In genomic region chr2:160952462-160952861, GRCh38 we compare ENCODE assay signal across 15 cellular contexts.
DNase-seq lines count a peak whose midpoint lies in the region; ATAC-seq and TF ChIP-seq lines count a peak whose summit lies in the region.
"Had no signal": no experiment of that assay in that cellular context is flagged by ENCODE, and none has a peak within 500 bp of the region (broad histone marks: within the 10 kb centered on the region; RNA-seq: fewer than 3 reads in every experiment).

No MANE protein-coding gene starts in this region.

- TF ChIP-seq POLR2A in stomach (IDR thresholded peaks at IDR 0.05) = no peak

- DNase-seq in GM23338 (ENCODE audit: low spot score) (no peak), dorsolateral prefrontal cortex (peak in 1 of 10 donors; percentile 34), lower lobe of right lung (peak; percentile 45), stomach (no peak)
- DNase-seq in activated T-cell treated with anti-CD3 and anti-CD28 coated beads, Interleukin-2, amount 50 U/mL, for 24 hours = no peak
- DNase-seq in activated CD4-positive, CD25-positive, alpha-beta regulatory T cell (lab: John Stamatoyannopoulos, UW) = no peak
- no peak for DNase-seq in activated naive CD4-positive, alpha-beta T cell treated with Interleukin-2 at 50 U/mL for 16 hours
- DNase-seq: activated CD4-positive, alpha-beta memory T cell treated with anti-CD3 and anti-CD28 coated beads for 36 hours; CD8-positive, alpha-beta memory T cell; NCI-H1048; NCI-H82; SW 1271 had no signal

- intact Hi-C loops in dorsolateral prefrontal cortex (cut with DNase I) (no loop called here), lower lobe of right lung (cut with DNase I) (no loop called here), stomach (cut with DNase I; ENCODE audit: low total_unique reads) (no loop called here)

- TF ChIP-seq EP300 in stomach (IDR thresholded peaks at IDR 0.05) = no peak

- H3F3A ChIP-seq in GM23338 (replicated peaks; ENCODE audit: low read depth) = no peaks in the 10 kb centered on the region

- H3K4me2 ChIP-seq in GM23338 = no peak overlapping the region

- H3K27ac Mint-ChIP-seq in GM23338 = no peak overlapping the region
- H3K27ac Mint-ChIP-seq in activated T-cell treated with anti-CD3 and anti-CD28 coated beads, Interleukin-2, amount 50 U/mL, for 24 hours = no peak overlapping the region
- H3K27ac Mint-ChIP-seq: activated CD4-positive, alpha-beta memory T cell treated with anti-CD3 and anti-CD28 coated beads for 36 hours; activated naive CD4-positive, alpha-beta T cell treated with anti-CD3 and anti-CD28 coated beads, Interleukin-2, amount 50 U/mL, for 24 hours; CD8-positive, alpha-beta memory T cell had no signal

- ATAC-seq in GM23338 = no peak; the same call in 2 of the 3 replicates
- ATAC-seq in lower lobe of right lung = peak; percentile 63 to 72
- ATAC-seq in HG02588 (IDR thresholded peaks at IDR 0.05; ENCODE audit: unreplicated experiment) = no peak

- no peaks in the 10 kb centered on the region for H3K36me3 Mint-ChIP-seq in GM23338 (ENCODE audit: low read depth)
- H3K36me3 Mint-ChIP-seq in activated T-cell treated with anti-CD3 and anti-CD28 coated beads, Interleukin-2, amount 50 U/mL, for 24 hours (ENCODE audit: low read depth) = no peaks in the 10 kb centered on the region
- H3K36me3 Mint-ChIP-seq: activated CD4-positive, alpha-beta memory T cell treated with anti-CD3 and anti-CD28 coated beads for 36 hours; activated naive CD4-positive, alpha-beta T cell treated with anti-CD3 and anti-CD28 coated beads, Interleukin-2, amount 50 U/mL, for 24 hours; CD8-positive, alpha-beta memory T cell had no signal

- 36 to 69% (median 62%) methylated on average over 6 of the region's 6 CpGs for WGBS in stomach, 5 donors

- H2AFZ ChIP-seq in GM23338 = peak overlapping the region; percentile 57

- H3K4me3 Mint-ChIP-seq in GM23338 = no peak overlapping the region
- no peak overlapping the region for H3K4me3 Mint-ChIP-seq in activated T-cell treated with anti-CD3 and anti-CD28 coated beads, Interleukin-2, amount 50 U/mL, for 24 hours
- H3K4me3 Mint-ChIP-seq: activated CD4-positive, alpha-beta memory T cell treated with anti-CD3 and anti-CD28 coated beads for 36 hours; activated naive CD4-positive, alpha-beta T cell treated with anti-CD3 and anti-CD28 coated beads, Interleukin-2, amount 50 U/mL, for 24 hours; CD8-positive, alpha-beta memory T cell had no signal

- 0 out of 2 replicates have a peak, but pooled peaks cover 3% of the 10 kb centered on the region for H3K9me2 ChIP-seq in GM23338 (ENCODE audit: insufficient read depth)

- no peaks in the 10 kb centered on the region for H3K79me2 ChIP-seq in GM23338 (replicated peaks; ENCODE audit: insufficient read depth)

- H3K27me3 ChIP-seq in GM23338 (ENCODE audit: insufficient read depth) (no peaks in the 10 kb centered on the region), dorsolateral prefrontal cortex (peaks cover 0 to 6% (median 0%) of the 10 kb centered on the region in 45 donors), lower lobe of right lung (ENCODE audit: low read depth) (no peaks in the 10 kb centered on the region), stomach (no peaks in the 10 kb centered on the region)

- H3K4me1 ChIP-seq in GM23338 (ENCODE audit: insufficient read depth) (no peaks in the 10 kb centered on the region), lower lobe of right lung (peaks cover 18% of the 10 kb centered on the region), stomach (peaks cover 0 to 12% (median 5%) of the 10 kb centered on the region in 4 donors)

- no peaks in the 10 kb centered on the region; the same call in 2 of the 3 replicates for H3K4me1 Mint-ChIP-seq in GM23338
- no peaks in the 10 kb centered on the region for H3K4me1 Mint-ChIP-seq in activated T-cell treated with anti-CD3 and anti-CD28 coated beads, Interleukin-2, amount 50 U/mL, for 24 hours (ENCODE audit: low read depth)
- H3K4me1 Mint-ChIP-seq: activated naive CD4-positive, alpha-beta T cell treated with anti-CD3 and anti-CD28 coated beads, Interleukin-2, amount 50 U/mL, for 24 hours; CD8-positive, alpha-beta memory T cell had no signal

- H3K36me3 ChIP-seq in GM23338 (ENCODE audit: insufficient read depth) (no peaks in the 10 kb centered on the region), lower lobe of right lung (no peaks in the 10 kb centered on the region), stomach (no peaks in the 10 kb centered on the region)

- H3K4me3 ChIP-seq in GM23338 = no peak overlapping the region
- H3K4me3 ChIP-seq in dorsolateral prefrontal cortex = peak overlapping the region in 35 of 59 donors; percentile 1 to 51 (median 26)
- H3K4me3 ChIP-seq in lower lobe of right lung = peak overlapping the region; percentile 15
- H3K4me3 ChIP-seq in stomach = peak overlapping the region in 1 of 4 donors; percentile 5

- peaks cover 1% of the 10 kb centered on the region for H3K27me3 Mint-ChIP-seq in GM23338 (ENCODE audit: insufficient read depth, low read depth, poor library complexity)
- H3K27me3 Mint-ChIP-seq in activated T-cell treated with anti-CD3 and anti-CD28 coated beads, Interleukin-2, amount 50 U/mL, for 24 hours = no peaks in the 10 kb centered on the region
- H3K27me3 Mint-ChIP-seq: activated naive CD4-positive, alpha-beta T cell treated with anti-CD3 and anti-CD28 coated beads, Interleukin-2, amount 50 U/mL, for 24 hours had no signal

- H3K9me3 ChIP-seq in lower lobe of right lung = no peaks in the 10 kb centered on the region
- no peaks in the 10 kb centered on the region for H3K9me3 ChIP-seq in stomach

- no peak overlapping the region for H3K27ac ChIP-seq in GM23338 (ENCODE audit: low read depth)
- H3K27ac ChIP-seq in dorsolateral prefrontal cortex = no peak overlapping the region
- peak overlapping the region; percentile 66 for H3K27ac ChIP-seq in lower lobe of right lung
- H3K27ac ChIP-seq in stomach = peak overlapping the region in 3 of 5 donors; percentile 9 to 61 (median 35)
- H3K27ac ChIP-seq: HL-60 had no signal

- TF ChIP-seq CTCF in GM23338 (conservative IDR thresholded peaks at IDR 0.05; ENCODE audit: low read depth in 2 of 2) (no peak), dorsolateral prefrontal cortex (IDR thresholded peaks at IDR 0.05 in 54 of 56, conservative IDR thresholded peaks at IDR 0.05 in 2 of 56; ENCODE audit: low read depth in 1 of 56, partially characterized antibody in 56 of 56) (no peak), lower lobe of right lung (IDR thresholded peaks at IDR 0.05) (no peak), stomach (IDR thresholded peaks at IDR 0.05) (no peak)

- H3K9me3 Mint-ChIP-seq in GM23338 = no peaks in the 10 kb centered on the region; the same call in 2 of the 3 replicates
- no peaks in the 10 kb centered on the region for H3K9me3 Mint-ChIP-seq in activated T-cell treated with anti-CD3 and anti-CD28 coated beads, Interleukin-2, amount 50 U/mL, for 24 hours
- H3K9me3 Mint-ChIP-seq: activated CD4-positive, alpha-beta memory T cell treated with anti-CD3 and anti-CD28 coated beads for 36 hours; activated naive CD4-positive, alpha-beta T cell treated with anti-CD3 and anti-CD28 coated beads, Interleukin-2, amount 50 U/mL, for 24 hours had no signal

- H4K20me1 ChIP-seq in GM23338 (replicated peaks; ENCODE audit: insufficient read depth) = no peaks in the 10 kb centered on the region

TF ChIP-seq in GM23338, 12 proteins besides CTCF, POLR2A, EP300 and RAD21 (continues in another document):
- TF ChIP-seq ZNF331 (CRISPR knock-in tag; IDR thresholded peaks at IDR 0.05; ENCODE audit: low read depth) (no peak), POLR2AphosphoS5 (IDR thresholded peaks at IDR 0.05; ENCODE audit: low read depth) (no peak), EZH2 (IDR thresholded peaks at IDR 0.05; ENCODE audit: low read depth, unreplicated experiment) (no peak), EZH2phosphoT487 (IDR thresholded peaks at IDR 0.05; ENCODE audit: unreplicated experiment) (no peak)
- TF ChIP-seq, protein P1, sequence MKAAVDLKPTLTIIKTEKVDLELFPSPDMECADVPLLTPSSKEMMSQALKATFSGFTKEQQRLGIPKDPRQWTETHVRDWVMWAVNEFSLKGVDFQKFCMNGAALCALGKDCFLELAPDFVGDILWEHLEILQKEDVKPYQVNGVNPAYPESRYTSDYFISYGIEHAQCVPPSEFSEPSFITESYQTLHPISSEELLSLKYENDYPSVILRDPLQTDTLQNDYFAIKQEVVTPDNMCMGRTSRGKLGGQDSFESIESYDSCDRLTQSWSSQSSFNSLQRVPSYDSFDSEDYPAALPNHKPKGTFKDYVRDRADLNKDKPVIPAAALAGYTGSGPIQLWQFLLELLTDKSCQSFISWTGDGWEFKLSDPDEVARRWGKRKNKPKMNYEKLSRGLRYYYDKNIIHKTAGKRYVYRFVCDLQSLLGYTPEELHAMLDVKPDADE (IDR thresholded peaks at IDR 0.05) = no peak

Comparison
In these comparisons a context has a peak if more than half of its experiments do, and no peak if none do; other contexts are left out.
1. ATAC-seq: peak in lower lobe of right lung (2 of 2); none in GM23338 (single experiment) and HG02588 (single experiment).
2. H3K27ac ChIP-seq: peak in lower lobe of right lung (single experiment) and stomach (3 of 5); none in GM23338 (single experiment) and dorsolateral prefrontal cortex (0 of 59).